ENCODE assay signal across 10 cellular contexts in the genomic region with DNA sequence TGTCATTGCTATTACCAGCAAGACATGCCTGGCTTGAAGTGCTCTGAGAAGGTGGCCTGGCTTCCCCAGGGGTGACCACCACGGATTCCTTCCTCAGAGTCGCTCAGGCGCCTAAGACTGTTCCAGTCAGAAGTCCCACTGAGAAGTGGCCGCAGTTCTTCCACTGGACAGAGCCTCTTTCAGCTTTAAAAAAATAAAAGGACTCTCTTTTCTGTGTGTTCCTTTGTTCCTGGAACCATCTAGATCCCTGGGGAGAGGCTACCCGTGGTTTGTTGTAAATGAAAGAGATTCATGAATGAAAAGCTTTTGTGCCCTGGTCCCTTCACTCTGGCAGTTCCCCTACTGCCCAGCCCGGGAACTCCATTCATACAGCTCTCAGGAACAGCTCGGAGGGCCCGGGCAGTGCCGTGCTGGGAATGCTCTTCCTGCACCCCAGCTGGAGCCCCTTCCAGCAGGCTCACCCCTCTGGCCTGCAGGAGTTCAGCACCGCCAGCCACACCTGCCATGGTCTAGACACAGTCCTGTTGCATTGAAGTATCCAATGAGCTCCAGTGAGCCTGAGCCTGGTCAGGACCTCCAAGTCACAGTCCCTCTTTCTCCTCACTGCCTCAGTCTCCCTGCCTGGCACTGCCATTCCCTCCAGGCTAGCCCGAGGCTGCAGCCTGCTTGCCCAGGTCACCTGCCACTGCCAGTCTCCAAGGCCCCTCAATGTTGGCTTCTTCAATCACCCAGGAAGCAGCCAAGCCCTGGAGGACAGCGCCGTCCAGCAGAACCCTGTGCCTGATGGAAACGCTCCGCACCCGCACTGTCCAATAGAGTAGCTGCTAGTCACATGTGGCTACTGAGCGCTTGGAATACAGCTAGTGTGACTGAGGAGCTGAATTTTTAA.
DNase-seq lines count a peak whose midpoint lies in the region; ATAC-seq lines count a peak whose summit lies in the region.
"Had no signal": no experiment of that assay in that cellular context is flagged by ENCODE, and none has a peak within 500 bp of the region (broad histone marks: within the 10 kb centered on the region; RNA-seq: fewer than 3 reads in every experiment).

No MANE protein-coding gene starts in this region.

- no peaks in the 10 kb centered on the region for H3K27me3 ChIP-seq in esophagus (ENCODE audit: control insufficient read depth in 1 of 2, insufficient read depth in 2 of 2, low read length in 2 of 2)

- H3K27ac ChIP-seq in esophagus (ENCODE audit: low read depth in 2 of 2, low read length in 1 of 2): peak overlapping the region; percentile 12 to 53
- H3K27ac ChIP-seq: 22Rv1 had no signal

- ATAC-seq in HG02678 (IDR thresholded peaks at IDR 0.05; ENCODE audit: unreplicated experiment) (no peak), HG03378 (IDR thresholded peaks at IDR 0.05; ENCODE audit: unreplicated experiment) (no peak), GM18498 (IDR thresholded peaks at IDR 0.05; ENCODE audit: unreplicated experiment) (no peak)

- H3K9me3 ChIP-seq in esophagus (ENCODE audit: control insufficient read depth in 2 of 2, insufficient read depth in 1 of 2, low read depth in 1 of 2, low read length in 1 of 2): no peaks in the 10 kb centered on the region

- DNase-seq in DMS 273 (lab: John Stamatoyannopoulos, UW; ENCODE audit: unreplicated experiment) (peak; percentile 43), DMS 273 treated with DMSO at 0.1 percent for 48 hours (lab: John Stamatoyannopoulos, UW) (no peak), NCI-H345 (lab: John Stamatoyannopoulos, UW) (peak; percentile 95), pons (ENCODE audit: low spot score) (peak; percentile 99)
- DNase-seq: effector CD4-positive, alpha-beta T cell had no signal

- 89 to 92% methylated on average over 17 of the region's 17 CpGs for WGBS in esophagus, 2 donors

- H3K36me3 ChIP-seq in esophagus (ENCODE audit: control insufficient read depth in 2 of 2, insufficient read depth in 2 of 2, low read length in 1 of 2): no peaks in the 10 kb centered on the region

- H3K4me1 ChIP-seq in esophagus (ENCODE audit: control insufficient read depth in 2 of 2, insufficient read depth in 2 of 2, low read length in 1 of 2): peaks cover 5 to 6% of the 10 kb centered on the region in 2 donors

- H3K4me3 ChIP-seq in esophagus (ENCODE audit: low read depth in 1 of 2, low read length in 2 of 2): no peak overlapping the region
